Comparison of ENCODE assay signal across 9 cellular contexts in genomic region chr11:64848214-64848778, GRCh38. TPM values are rescaled to one million over a fixed set of nuclear protein-coding genes. Genes with fewer than 3 reads are reported as not detected.
DNase-seq lines count a peak whose midpoint lies in the region; ATAC-seq and TF ChIP-seq lines count a peak whose summit lies in the region.
"Had no signal": no experiment of that assay in that cellular context is flagged by ENCODE, and none has a peak within 500 bp of the region (broad histone marks: within the 10 kb centered on the region; RNA-seq: fewer than 3 reads in every experiment).

No MANE protein-coding gene starts in this region.

- H3K4me1 Mint-ChIP-seq in activated B cell treated with CpG ODN at 0.5 μM for 24 hours, result peaks cover 74% of the 10 kb centered on the region

- peaks cover 0 to 16% (median 11%) of the 10 kb centered on the region in 11 experiments; a peak in 14 of 22 replicates for H3K36me3 ChIP-seq in BLaER1 treated with 17β-estradiol and CSF1 and Interleukin-3, amounts not matched to agents 10 nM and 100 nM
- peaks cover 22% of the 10 kb centered on the region for H3K36me3 ChIP-seq in DOHH2 (ENCODE audit: control insufficient read depth, low read length)
- no peaks in the 10 kb centered on the region for H3K36me3 ChIP-seq in mucosa of descending colon (ENCODE audit: low read depth)

- peaks cover 13% of the 10 kb centered on the region for H3K36me3 Mint-ChIP-seq in activated B cell treated with CpG ODN at 0.5 μM for 24 hours (ENCODE audit: low read depth)

- peaks cover 57% of the 10 kb centered on the region for H3F3A ChIP-seq in DOHH2 (ENCODE audit: control insufficient read depth, insufficient read depth)

- H3K9me3 Mint-ChIP-seq in activated B cell treated with CpG ODN at 0.5 μM for 24 hours, result no peaks in the 10 kb centered on the region

- H3K27ac ChIP-seq in BLaER1 treated with 17β-estradiol and CSF1 and Interleukin-3, amounts not matched to agents 10 nM and 100 nM, result peak overlapping the region in 4 of 11 experiments; percentile 16 to 68 (median 34); a peak in 7 of 22 replicates
- peak overlapping the region; percentile 98 for H3K27ac ChIP-seq in DOHH2 (ENCODE audit: low read depth, low read length)

- no peaks in the 10 kb centered on the region for H3K9me2 ChIP-seq in DOHH2 (replicated peaks; ENCODE audit: control insufficient read depth, low read length)

- H3K9me3 ChIP-seq in BLaER1 treated with 17β-estradiol and CSF1 and Interleukin-3, amounts not matched to agents 10 nM and 100 nM (replicated peaks in 1 of 11), result no peaks in the 10 kb centered on the region
- no peaks in the 10 kb centered on the region for H3K9me3 ChIP-seq in DOHH2 (ENCODE audit: control insufficient read depth, insufficient read depth, low read length)
- no peaks in the 10 kb centered on the region for H3K9me3 ChIP-seq in mucosa of descending colon

- no peak overlapping the region for H3K4me3 ChIP-seq in BLaER1 treated with 17β-estradiol and CSF1 and Interleukin-3, amounts not matched to agents 10 nM and 100 nM
- H3K4me3 ChIP-seq in DOHH2 (ENCODE audit: low read length), result peak overlapping the region; percentile 51
- H3K4me3 ChIP-seq in mucosa of descending colon, result no peak overlapping the region

- H3K27ac Mint-ChIP-seq in activated B cell treated with CpG ODN at 0.5 μM for 24 hours, result peak overlapping the region; percentile 93

- TF ChIP-seq CTCF in DOHH2 (IDR thresholded peaks at IDR 0.05; ENCODE audit: low read depth, low read length, poor library complexity, severe bottlenecking) (no peak), activated B cell treated with CpG ODN at 0.5 μM for 24 hours (IDR thresholded peaks at IDR 0.05) (no peak), mucosa of descending colon (IDR thresholded peaks at IDR 0.05) (no peak)

- H3K4me1 ChIP-seq in BLaER1 treated with 17β-estradiol and CSF1 and Interleukin-3, amounts not matched to agents 10 nM and 100 nM, result peaks cover 70 to 86% (median 82%) of the 10 kb centered on the region in 10 experiments
- H3K4me1 ChIP-seq in DOHH2 (ENCODE audit: control insufficient read depth, low read length) (peaks cover 83% of the 10 kb centered on the region), mucosa of descending colon (ENCODE audit: low read depth) (peaks cover 43% of the 10 kb centered on the region)

- ATAC-seq in activated B cell treated with CpG ODN at 0.5 μM for 24 hours (ENCODE audit: low read depth) (no peak), mucosa of descending colon (no peak), GM21390 (IDR thresholded peaks at IDR 0.05; ENCODE audit: unreplicated experiment) (no peak), GM21723 (IDR thresholded peaks at IDR 0.05; ENCODE audit: unreplicated experiment) (no peak), HG02938 (IDR thresholded peaks at IDR 0.05; ENCODE audit: unreplicated experiment) (no peak)

- peak overlapping the region; percentile 74 for H3K4me3 Mint-ChIP-seq in activated B cell treated with CpG ODN at 0.5 μM for 24 hours

- DNase-seq in activated B cell treated with CpG ODN at 0.5 μM for 24 hours (no peak), mucosa of descending colon (peak in 2 of 3 donors; percentile 23 to 51)
- DNase-seq: activated CD4-positive, alpha-beta T cell treated with anti-CD3 and anti-CD28 coated beads, Interleukin-2, amount 50 U/mL, for 1 hour had no signal

- H3K27me3 Mint-ChIP-seq in activated B cell treated with CpG ODN at 0.5 μM for 24 hours, result no peaks in the 10 kb centered on the region

- CTCF ChIA-PET in activated B cell treated with CpG ODN at 0.5 μM for 24 hours (lab: Charles Lee), result interaction anchor here (0.5 to 12.6 kb wide), 25 partner anchors 16 to 505 kb away, joined by 3 to 310 read pairs (median 5); partner anchors contain the start of genes ARL2, BATF2, CAPN1 and EHD1

- intact Hi-C loops in activated B cell treated with CpG ODN at 0.5 μM for 24 hours (cut with micrococcal nuclease) (loop anchor here (10.0 kb wide), 2 partner anchors 337 to 417 kb away; partner anchors contain the start of genes CAPN1 and POLA2), mucosa of descending colon (cut with DNase I, micrococcal nuclease) (loop anchor here (5.0 kb wide), 1 partner anchor 44 kb away; no protein-coding TSS in a partner anchor)

- peaks cover 14 to 34% (median 25%) of the 10 kb centered on the region in 11 experiments; a peak in 19 of 22 replicates for H4K20me1 ChIP-seq in BLaER1 treated with 17β-estradiol and CSF1 and Interleukin-3, amounts not matched to agents 10 nM and 100 nM
- no peaks in the 10 kb centered on the region for H4K20me1 ChIP-seq in DOHH2 (ENCODE audit: control insufficient read depth, insufficient read depth, low read depth, low read length)

- peak overlapping the region; percentile 63 to 100 (median 84) for H3K4me2 ChIP-seq in BLaER1 treated with 17β-estradiol and CSF1 and Interleukin-3, amounts not matched to agents 10 nM and 100 nM
- peak overlapping the region; percentile 69 for H3K4me2 ChIP-seq in DOHH2 (ENCODE audit: low read length)

- peaks cover 0 to 18% (median 8%) of the 10 kb centered on the region in 11 experiments; a peak in 14 of 22 replicates for H3K27me3 ChIP-seq in BLaER1 treated with 17β-estradiol and CSF1 and Interleukin-3, amounts not matched to agents 10 nM and 100 nM
- no peaks in the 10 kb centered on the region for H3K27me3 ChIP-seq in DOHH2 (ENCODE audit: control insufficient read depth, low read length)

- POLR2A ChIA-PET in activated B cell treated with CpG ODN at 0.5 μM for 24 hours (lab: Charles Lee), result interaction anchor here (0.6 to 27.6 kb wide), 23 partner anchors 8 to 274 kb away, joined by 3 to 1194 read pairs (median 6); partner anchors contain the start of genes ARL2, BATF2, EHD1 and FAU

- H3K79me2 ChIP-seq in DOHH2 (ENCODE audit: control insufficient read depth, low read length), result peaks cover 2% of the 10 kb centered on the region

- H3K9ac ChIP-seq in BLaER1 treated with 17β-estradiol and CSF1 and Interleukin-3, amounts not matched to agents 10 nM and 100 nM, result peak overlapping the region in 7 of 11 experiments; percentile 4 to 57 (median 27); a peak in 7 of 22 replicates

RNA-seq across cellular contexts. Expression of gene CDC42BPG, which starts 3.8 kb away (rescaled TPM):
- total RNA-seq in activated B cell treated with CpG ODN at 0.5 μM for 24 hours (2.2 and 3.7 TPM in 2 replicates), mucosa of descending colon (10 to 100 TPM; 24.3 to 73.1 (median 32.3) TPM)
- total RNA-seq: RPMI7951 had no signal

RNA-seq across cellular contexts. Expression of gene EHD1, which starts 30.1 kb away (rescaled TPM):
- total RNA-seq in activated B cell treated with CpG ODN at 0.5 μM for 24 hours (357 and 360 TPM in 2 replicates), mucosa of descending colon (10 to 100 TPM; 58.3 to 85.9 (median 81.5) TPM)

RNA-seq across cellular contexts. Expression of gene MEN1, which starts 37.9 kb away (rescaled TPM):
- total RNA-seq in activated B cell treated with CpG ODN at 0.5 μM for 24 hours (35.1 and 44.6 TPM in 2 replicates), mucosa of descending colon (10 to 100 TPM; 19.3 to 26.4 (median 21.9) TPM)

RNA-seq across cellular contexts. Expression of gene MAP4K2, which starts 45.3 kb away (rescaled TPM):
- total RNA-seq in activated B cell treated with CpG ODN at 0.5 μM for 24 hours (69.1 and 73.6 TPM in 2 replicates), mucosa of descending colon (10 to 100 TPM in 2 of 3 donors, 1 to 10 TPM in 1; 8.7 to 16.8 (median 14.1) TPM)
